In genomic region chr17:28370744-28371103, GRCh38 we compare ENCODE assay signal across 9 cellular contexts. TPM values are rescaled to one million over a fixed set of nuclear protein-coding genes. Genes with fewer than 3 reads are reported as not detected.
DNase-seq lines count a peak whose midpoint lies in the region; ATAC-seq lines count a peak whose summit lies in the region.
"Had no signal": no experiment of that assay in that cellular context is flagged by ENCODE, and none has a peak within 500 bp of the region (broad histone marks: within the 10 kb centered on the region; RNA-seq: fewer than 3 reads in every experiment).

No MANE protein-coding gene starts in this region.

- peak overlapping the region; percentile 90 for H3K4me3 Mint-ChIP-seq in central memory CD8-positive, alpha-beta T cell
- H3K4me3 Mint-ChIP-seq in naive thymus-derived CD4-positive, alpha-beta T cell = peak overlapping the region; percentile 88 to 98 (median 94)

- peak overlapping the region; percentile 93 for H3K27ac Mint-ChIP-seq in central memory CD8-positive, alpha-beta T cell (ENCODE audit: low read depth)
- peak overlapping the region in 8 of 9 donors; percentile 55 to 97 (median 90) for H3K27ac Mint-ChIP-seq in naive thymus-derived CD4-positive, alpha-beta T cell

- peaks cover 10% of the 10 kb centered on the region for H3K36me3 Mint-ChIP-seq in central memory CD8-positive, alpha-beta T cell (ENCODE audit: insufficient read depth)
- peaks cover 0 to 4% (median 0%) of the 10 kb centered on the region in 5 donors for H3K36me3 Mint-ChIP-seq in naive thymus-derived CD4-positive, alpha-beta T cell

- peak overlapping the region; percentile 88 for H3K4me3 ChIP-seq in ACC112 (ENCODE audit: low read depth, low read length)
- peak overlapping the region; percentile 71 for H3K4me3 ChIP-seq in Jurkat, Clone E6-1 (ENCODE audit: low read length)
- no peak overlapping the region for H3K4me3 ChIP-seq in naive thymus-derived CD4-positive, alpha-beta T cell (ENCODE audit: low read length)

- DNase-seq in Jurkat, Clone E6-1 (ENCODE audit: low read depth, low spot score) = no peak
- DNase-seq in central memory CD8-positive, alpha-beta T cell (ENCODE audit: low spot score in 2 of 2) = no peak
- no peak for DNase-seq in naive thymus-derived CD4-positive, alpha-beta T cell
- DNase-seq in dedifferentiated amniotic fluid mesenchymal stem cell (ENCODE audit: extremely low spot score) (no peak), DMS79 treated with DMSO at 0.1 percent for 48 hours (lab: John Stamatoyannopoulos, UW) (no peak), hippocampal formation (lab: John Stamatoyannopoulos, UW) (no peak)

- no peaks in the 10 kb centered on the region for H3K36me3 ChIP-seq in ACC112 (ENCODE audit: insufficient read depth, low read length)
- no peaks in the 10 kb centered on the region for H3K36me3 ChIP-seq in naive thymus-derived CD4-positive, alpha-beta T cell (ENCODE audit: control insufficient read depth in 2 of 3, insufficient read depth in 3 of 3, low read length in 3 of 3)

- ATAC-seq in central memory CD8-positive, alpha-beta T cell (replicated peaks; ENCODE audit: extremely low read depth, poor library complexity, severe bottlenecking) = no peak
- no peak for ATAC-seq in naive thymus-derived CD4-positive, alpha-beta T cell
- ATAC-seq in GM21390 (IDR thresholded peaks at IDR 0.05; ENCODE audit: unreplicated experiment) = no peak

- POLR2A ChIA-PET in naive thymus-derived CD4-positive, alpha-beta T cell (lab: Charles Lee) = interaction anchor here (0.5 to 3.3 kb wide), 2 partner anchors 13 to 230 kb away, joined by 3 to 17 read pairs; partner anchors contain the start of gene POLDIP2

- intact Hi-C loops in naive thymus-derived CD4-positive, alpha-beta T cell (cut with micrococcal nuclease) = loop anchor here (1.0 to 10.0 kb wide), 8 partner anchors 13 to 329 kb away; partner anchors contain the start of genes IFT20 (in 2 of the 2), POLDIP2 (in 2 of the 2), TNFAIP1 (in 2 of the 2) and ALDOC (in 1 of the 2)

- peaks cover 22% of the 10 kb centered on the region for H3K4me1 Mint-ChIP-seq in central memory CD8-positive, alpha-beta T cell
- H3K4me1 Mint-ChIP-seq in naive thymus-derived CD4-positive, alpha-beta T cell = peaks cover 10 to 25% (median 18%) of the 10 kb centered on the region in 7 donors

- no peak overlapping the region for H2AFZ ChIP-seq in ACC112 (ENCODE audit: low read length, unreplicated experiment)

- H3K9me3 Mint-ChIP-seq in central memory CD8-positive, alpha-beta T cell = no peaks in the 10 kb centered on the region
- no peaks in the 10 kb centered on the region for H3K9me3 Mint-ChIP-seq in naive thymus-derived CD4-positive, alpha-beta T cell

- H3K9me3 ChIP-seq in naive thymus-derived CD4-positive, alpha-beta T cell (ENCODE audit: control insufficient read depth in 2 of 3, low read length in 3 of 3) = no peaks in the 10 kb centered on the region

- no peaks in the 10 kb centered on the region for H3K79me2 ChIP-seq in ACC112 (ENCODE audit: control insufficient read depth, insufficient read depth, low read length, unreplicated experiment)

- H3K27me3 Mint-ChIP-seq in central memory CD8-positive, alpha-beta T cell = no peaks in the 10 kb centered on the region
- no peaks in the 10 kb centered on the region for H3K27me3 Mint-ChIP-seq in naive thymus-derived CD4-positive, alpha-beta T cell

- H3K27me3 ChIP-seq in ACC112 (ENCODE audit: insufficient read depth, low read length) = no peaks in the 10 kb centered on the region
- H3K27me3 ChIP-seq in naive thymus-derived CD4-positive, alpha-beta T cell (ENCODE audit: control insufficient read depth in 2 of 2, insufficient read depth in 2 of 2, low read length in 2 of 2) = no peaks in the 10 kb centered on the region

- H3K27ac ChIP-seq in ACC112 (ENCODE audit: low read depth, low read length) = peak overlapping the region; percentile 58
- peak overlapping the region; percentile 88 for H3K27ac ChIP-seq in naive thymus-derived CD4-positive, alpha-beta T cell (ENCODE audit: low read depth, low read length)

- CTCF ChIA-PET in naive thymus-derived CD4-positive, alpha-beta T cell (lab: Charles Lee) = interaction anchor here (0.7 to 1.0 kb wide), 2 partner anchors 46 to 65 kb away, joined by 3 to 4 read pairs; no protein-coding TSS in a partner anchor

- peaks cover 26% of the 10 kb centered on the region for H3K4me1 ChIP-seq in ACC112 (ENCODE audit: control insufficient read depth, insufficient read depth, low read length, unreplicated experiment)
- peaks cover 9 to 11% of the 10 kb centered on the region in 2 donors for H3K4me1 ChIP-seq in naive thymus-derived CD4-positive, alpha-beta T cell (ENCODE audit: control insufficient read depth in 2 of 2, insufficient read depth in 2 of 2, low read length in 2 of 2)

RNA-seq across cellular contexts. Expression of gene VTN, which starts 0.6 kb away (rescaled TPM):
- polyA plus RNA-seq in Jurkat, Clone E6-1 (2012; ENCODE audit: insufficient read depth, insufficient read length) = not detected
- total RNA-seq in naive thymus-derived CD4-positive, alpha-beta T cell = under 1 TPM in 2 of 5 experiments, not detected in 3; 0.19 to 0.65 TPM
- polyA plus RNA-seq in naive thymus-derived CD4-positive, alpha-beta T cell = under 1 TPM in 1 of 2 donors, not detected in 1; 0.08 TPM

RNA-seq across cellular contexts. Expression of gene SARM1, which starts 0.8 kb away (rescaled TPM):
- 3.7 TPM for polyA plus RNA-seq in Jurkat, Clone E6-1 (2012; ENCODE audit: insufficient read depth, insufficient read length)
- total RNA-seq in naive thymus-derived CD4-positive, alpha-beta T cell = 10 to 100 TPM; 21.8 to 34.1 (median 27.2) TPM
- 1 to 10 TPM; 5.2 to 8.4 TPM for polyA plus RNA-seq in naive thymus-derived CD4-positive, alpha-beta T cell

RNA-seq across cellular contexts. Expression of gene SEBOX, which starts 5.7 kb away (rescaled TPM):
- not detected for polyA plus RNA-seq in Jurkat, Clone E6-1 (2012; ENCODE audit: insufficient read depth, insufficient read length)
- total RNA-seq in naive thymus-derived CD4-positive, alpha-beta T cell = not detected
- polyA plus RNA-seq in naive thymus-derived CD4-positive, alpha-beta T cell = not detected
- total RNA-seq: lung microvascular endothelial cell had no signal

RNA-seq across cellular contexts. Expression of gene POLDIP2, which starts 13.4 kb away (rescaled TPM):
- polyA plus RNA-seq in Jurkat, Clone E6-1 (2012; ENCODE audit: insufficient read depth, insufficient read length) = 112 TPM
- total RNA-seq in naive thymus-derived CD4-positive, alpha-beta T cell = 10 to 100 TPM; 27.9 to 64.9 (median 29.8) TPM
- polyA plus RNA-seq in naive thymus-derived CD4-positive, alpha-beta T cell = 10 to 100 TPM; 85.0 to 89.3 TPM

RNA-seq across cellular contexts. Expression of gene TNFAIP1, which starts 35.2 kb away (rescaled TPM):
- 16.3 TPM for polyA plus RNA-seq in Jurkat, Clone E6-1 (2012; ENCODE audit: insufficient read depth, insufficient read length)
- 10 to 100 TPM in 4 of 5 experiments, 1 to 10 TPM in 1; 8.0 to 26.9 (median 25.9) TPM for total RNA-seq in naive thymus-derived CD4-positive, alpha-beta T cell
- 10 to 100 TPM; 10.3 to 19.0 TPM for polyA plus RNA-seq in naive thymus-derived CD4-positive, alpha-beta T cell
